Comparison of ENCODE assay signal across 8 cellular contexts in genomic region chr10:97553575-97554100, GRCh38. TPM values are rescaled to one million over a fixed set of nuclear protein-coding genes. Genes with fewer than 3 reads are reported as not detected.
DNase-seq lines count a peak whose midpoint lies in the region; ATAC-seq and TF ChIP-seq lines count a peak whose summit lies in the region.

No MANE protein-coding gene starts in this region.

- peak; percentile 97 for ATAC-seq in upper lobe of right lung

- intact Hi-C loops in ovary (cut with DNase I) = loop anchor here in 2 of 4 donors (5.0 kb wide), 1 partner anchor 91 kb away; no protein-coding TSS in a partner anchor
- intact Hi-C loops in upper lobe of right lung (cut with DNase I) = loop anchor here (5.0 kb wide), 1 partner anchor 91 kb away; no protein-coding TSS in a partner anchor

- DNase-seq in DMS 273 (lab: John Stamatoyannopoulos, UW; ENCODE audit: unreplicated experiment) (peak; percentile 79), DMS 273 treated with DMSO at 0.1 percent for 48 hours (lab: John Stamatoyannopoulos, UW) (no peak), HL-60 (ENCODE audit: low read depth in 1 of 2, low spot score in 1 of 2) (peak in 1 of 2 experiments; percentile 47), RPMI8226 (peak; percentile 57), germinal center (ENCODE audit: low spot score) (peak; percentile 54), ovary (peak; percentile 60 to 82 (median 72)), upper lobe of right lung (peak; percentile 85)
- peak; percentile 34 for DNase-seq in activated effector memory CD4-positive, alpha-beta T cell treated with Interleukin-2 at 50 U/mL for 16 hours

- H3K4me1 ChIP-seq in ovary (ENCODE audit: insufficient read depth) (no peaks in the 10 kb centered on the region), upper lobe of right lung (peaks cover 11% of the 10 kb centered on the region)

- H3K9me3 ChIP-seq in ovary (no peaks in the 10 kb centered on the region), upper lobe of right lung (no peaks in the 10 kb centered on the region)

- H3K4me3 ChIP-seq in HL-60 (replicated peaks; ENCODE audit: insufficient read depth, low read length) = no peak overlapping the region
- H3K4me3 ChIP-seq in ovary = no peak overlapping the region
- H3K4me3 ChIP-seq in upper lobe of right lung = no peak overlapping the region

- H3K27me3 ChIP-seq in HL-60 (ENCODE audit: insufficient read depth, poor library complexity, severe bottlenecking) (no peaks in the 10 kb centered on the region), ovary (no peaks in the 10 kb centered on the region), upper lobe of right lung (no peaks in the 10 kb centered on the region)

- no peak overlapping the region for H3K27ac ChIP-seq in HL-60 (replicated peaks)
- no peak overlapping the region for H3K27ac ChIP-seq in ovary
- H3K27ac ChIP-seq in upper lobe of right lung = no peak overlapping the region

- no peak for TF ChIP-seq EP300 in ovary (IDR thresholded peaks at IDR 0.05)

- H3K36me3 ChIP-seq in ovary (no peaks in the 10 kb centered on the region), upper lobe of right lung (no peaks in the 10 kb centered on the region)

- 23 to 24% (median 24%) methylated on average over 7 of the region's 7 CpGs for WGBS in ovary, 3 donors

- TF ChIP-seq CTCF in HL-60 (IDR thresholded peaks at IDR 0.05; ENCODE audit: insufficient read depth, low read length) (peak; percentile 80), ovary (IDR thresholded peaks at IDR 0.05) (peak; percentile 54 to 71 (median 71)), upper lobe of right lung (IDR thresholded peaks at IDR 0.05) (peak; percentile 86)

- no peak for TF ChIP-seq POLR2A in ovary (IDR thresholded peaks at IDR 0.05)

RNA-seq across cellular contexts. Expression of gene ANKRD2, which starts 18.9 kb away (rescaled TPM):
- total RNA-seq in ovary = under 1 TPM in 3 of 7 donors, not detected in 4; 0.37 to 0.46 (median 0.40) TPM
- polyA plus RNA-seq in ovary = under 1 TPM; 0.11 to 0.17 TPM
- 0.98 TPM for total RNA-seq in upper lobe of right lung

RNA-seq across cellular contexts. Expression of gene HOGA1, which starts 30.6 kb away (rescaled TPM):
- total RNA-seq in ovary (under 1 TPM in 5 of 7 donors, not detected in 2; 0.12 to 0.80 (median 0.23) TPM), upper lobe of right lung (2.3 TPM)
- under 1 TPM; 0.05 to 0.60 TPM for polyA plus RNA-seq in ovary

RNA-seq across cellular contexts. Expression of gene C10orf62, which starts 35.9 kb away (rescaled TPM):
- total RNA-seq in ovary = under 1 TPM in 1 of 7 donors, not detected in 6; 0.48 TPM
- polyA plus RNA-seq in ovary = not detected
- total RNA-seq in upper lobe of right lung = not detected

RNA-seq across cellular contexts. Expression of gene UBTD1, which starts 54.9 kb away (rescaled TPM):
- total RNA-seq in ovary (10 to 100 TPM in 4 of 7 donors, 1 to 10 TPM in 3; 5.7 to 15.2 (median 12.8) TPM), upper lobe of right lung (37.5 TPM)
- 10 to 100 TPM in 1 of 2 donors, under 1 TPM in 1; 0.20 to 11.5 TPM for polyA plus RNA-seq in ovary

RNA-seq across cellular contexts. Expression of gene MMS19, which starts 55.4 kb away (rescaled TPM):
- 10 to 100 TPM; 54.2 to 63.6 (median 56.4) TPM for total RNA-seq in ovary
- 10 to 100 TPM; 45.3 to 58.4 TPM for polyA plus RNA-seq in ovary
- 70.7 TPM for total RNA-seq in upper lobe of right lung
